8 cellular contexts compared by ENCODE assay signal in the genomic region with DNA sequence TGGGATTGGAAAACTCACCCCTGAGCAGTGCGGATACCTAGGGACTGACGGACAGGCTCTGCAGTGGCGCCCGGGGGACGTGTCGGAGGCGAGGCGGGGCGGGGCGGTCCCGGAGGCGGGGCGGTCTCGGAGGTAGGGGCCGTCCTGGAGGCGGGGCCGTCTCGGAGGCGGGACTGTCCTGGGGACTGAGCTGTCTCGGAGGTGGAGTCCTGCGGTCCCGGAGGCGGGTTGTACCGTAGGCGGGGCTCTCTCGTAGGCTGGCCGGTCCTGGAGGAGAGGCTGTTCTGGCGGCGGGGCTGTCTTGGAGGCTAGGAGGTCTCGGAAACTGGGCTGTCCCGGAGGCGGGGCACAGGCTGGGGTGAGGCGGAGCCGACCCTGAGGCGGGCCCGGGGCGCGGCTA.
A peak's percentile ranks its signal among the peaks of the same experiment; 100 is the strongest.
DNase-seq lines count a peak whose midpoint lies in the region; ATAC-seq and TF ChIP-seq lines count a peak whose summit lies in the region.
"Not testable (repeated sequence)": the region's sequence is repeated elsewhere in the genome, so short reads cannot be mapped to it uniquely, and the experiment has no call there.

No MANE protein-coding gene starts in this region.

- not testable (repeated sequence) for H3K9me3 ChIP-seq in AG04450 (ENCODE audit: control insufficient read depth, insufficient read depth, low read length); breast epithelium

- WGBS in lower leg skin, 2 donors, result 0% methylated on average over 11 of the region's 38 CpGs; no CpG with 5 or more reads in 1 of the 2 donors

- not testable (repeated sequence) for TF ChIP-seq CTCF in AG04450 (IDR thresholded peaks at IDR 0.05; ENCODE audit: low read depth, low read length); breast epithelium (IDR thresholded peaks at IDR 0.05); lower leg skin (IDR thresholded peaks at IDR 0.05)

- H3K27ac Mint-ChIP-seq in activated CD4-positive, alpha-beta T cell treated with anti-CD3 and anti-CD28 coated beads, Interleukin-2, amount 10 ng/mL, durations not matched to agents 24 days and 14 days, result peak overlapping the region; percentile 83

- H3K27me3 ChIP-seq in AG04450 (ENCODE audit: control insufficient read depth, insufficient read depth, low read length); breast epithelium: not testable (repeated sequence)

- H3K27me3 Mint-ChIP-seq in activated CD4-positive, alpha-beta T cell treated with anti-CD3 and anti-CD28 coated beads, Interleukin-2, amount 10 ng/mL, durations not matched to agents 24 days and 14 days, result not testable (repeated sequence)

- not testable (repeated sequence) for H3K36me3 ChIP-seq in breast epithelium

- ATAC-seq in GM19397 (IDR thresholded peaks at IDR 0.05; ENCODE audit: unreplicated experiment) (peak; percentile 81), HG03159 (IDR thresholded peaks at IDR 0.05; ENCODE audit: unreplicated experiment) (peak; percentile 85)

- intact Hi-C loops in activated CD4-positive, alpha-beta T cell treated with anti-CD3 and anti-CD28 coated beads, Interleukin-2, amount 10 ng/mL, durations not matched to agents 24 days and 14 days (cut with micrococcal nuclease); breast epithelium (cut with DNase I; ENCODE audit: low total_unique reads); lower leg skin (cut with DNase I; ENCODE audit: low total_unique reads): not testable (repeated sequence)

- H3K9me3 Mint-ChIP-seq in activated CD4-positive, alpha-beta T cell treated with anti-CD3 and anti-CD28 coated beads, Interleukin-2, amount 10 ng/mL, durations not matched to agents 24 days and 14 days, result not testable (repeated sequence)

- POLR2A ChIA-PET in AG04450 (lab: Yijun Ruan, JAX), result not testable (repeated sequence)

- CTCF ChIA-PET in AG04450 (lab: Charles Lee), result not testable (repeated sequence)

- not testable (repeated sequence) for H3K27ac ChIP-seq in AG04450 (ENCODE audit: low read depth, low read length)
- H3K27ac ChIP-seq in breast epithelium, result peak overlapping the region in 1 of 2 donors; percentile 42

- H3K4me1 Mint-ChIP-seq in activated CD4-positive, alpha-beta T cell treated with anti-CD3 and anti-CD28 coated beads, Interleukin-2, amount 10 ng/mL, durations not matched to agents 24 days and 14 days, result not testable (repeated sequence)

- not testable (repeated sequence) for H3K36me3 Mint-ChIP-seq in activated CD4-positive, alpha-beta T cell treated with anti-CD3 and anti-CD28 coated beads, Interleukin-2, amount 10 ng/mL, durations not matched to agents 24 days and 14 days (ENCODE audit: low read depth)

- TF ChIP-seq POLR2A in breast epithelium (IDR thresholded peaks at IDR 0.05); lower leg skin (IDR thresholded peaks at IDR 0.05): not testable (repeated sequence)

- not testable (repeated sequence) for DNase-seq in AG04450 (ENCODE audit: low read depth, low spot score)
- DNase-seq in NCI-H526 (lab: John Stamatoyannopoulos, UW) (peak; percentile 23 to 90), breast epithelium (ENCODE audit: low spot score in 2 of 2) (peak; percentile 85 to 96), lower leg skin (ENCODE audit: low spot score in 2 of 2) (peak; percentile 95 to 99)
- DNase-seq in activated CD4-positive, alpha-beta T cell treated with anti-CD3 and anti-CD28 coated beads, Interleukin-2, amount 10 ng/mL, durations not matched to agents 24 days and 14 days, result peak; percentile 97
- DNase-seq in stimulated activated CD4-positive, alpha-beta T cell treated with anti-CD3 and anti-CD28 coated beads, Interleukin-2, amount 100 ng/mL, for 4 hours (ENCODE audit: low read depth), result peak; percentile 83

- H3K4me3 ChIP-seq in AG04450 (ENCODE audit: low read depth, low read length) (peak overlapping the region; percentile 56), breast epithelium (peak overlapping the region; percentile 40 to 58 (median 41))
- H3K4me3 ChIP-seq in lower leg skin (ENCODE audit: low read depth, poor library complexity, severe bottlenecking), result not testable (repeated sequence)

- peak overlapping the region; percentile 71 for H3K4me3 Mint-ChIP-seq in activated CD4-positive, alpha-beta T cell treated with anti-CD3 and anti-CD28 coated beads, Interleukin-2, amount 10 ng/mL, durations not matched to agents 24 days and 14 days

- not testable (repeated sequence) for H3K4me1 ChIP-seq in breast epithelium
